ENCODE assay signal across 33 cellular contexts in the genomic region with DNA sequence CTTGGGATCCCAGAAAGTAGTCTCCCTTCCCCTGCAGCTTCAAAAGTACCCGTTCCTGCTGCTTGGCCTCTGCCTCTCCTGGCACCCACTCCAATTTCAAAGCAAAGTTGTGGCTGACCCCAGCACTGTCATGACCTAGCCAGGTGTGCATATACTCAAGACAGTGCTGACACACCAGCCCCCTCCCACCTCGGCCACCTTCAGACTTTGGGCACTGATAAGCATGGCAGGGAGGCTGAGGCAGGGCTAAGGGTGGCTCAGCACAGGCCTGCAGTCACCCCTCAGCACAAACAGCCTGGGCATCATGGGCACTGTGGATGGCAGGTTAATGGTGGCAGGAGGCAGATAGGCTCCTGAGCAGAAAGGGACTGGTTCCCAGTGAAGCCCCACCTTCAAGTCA.
"Had no signal": no experiment of that assay in that cellular context is flagged by ENCODE, and none has a peak within 500 bp of the region (broad histone marks: within the 10 kb centered on the region; RNA-seq: fewer than 3 reads in every experiment).

No MANE protein-coding gene starts in this region.

- H3K4me1 ChIP-seq: adrenal gland, body of pancreas, breast epithelium had no signal

- H3K4me3 ChIP-seq: adrenal gland, body of pancreas, breast epithelium had no signal

- ATAC-seq: activated CD8-positive, alpha-beta T cell treated with anti-CD3 and anti-CD28 coated beads for 36 hours; activated naive CD4-positive, alpha-beta T cell treated with anti-CD3 and anti-CD28 coated beads, Interleukin-2, amount 50 U/mL, for 72 hours; activated T-cell treated with anti-CD3 and anti-CD28 coated beads, Interleukin-2, amount 50 U/mL, for 4 hours; activated T-cell treated with anti-CD3 and anti-CD28 coated beads, Interleukin-2, amount 50 U/mL, for 72 hours; activated T-helper 17 cell treated with anti-CD3 and anti-CD28 coated beads, Interleukin-2, amount 50 U/mL, for 72 hours; body of pancreas had no signal

- H3K27ac ChIP-seq: adrenal gland, body of pancreas, brain microvascular endothelial cell, breast epithelium, VCaP had no signal

- H3K9me3 ChIP-seq: adrenal gland, body of pancreas had no signal

- H3K36me3 ChIP-seq: adrenal gland, brain microvascular endothelial cell, breast epithelium had no signal

- DNase-seq: activated B cell treated with CpG ODN at 0.5 μM for 24 hours; activated CD4-positive, alpha-beta memory T cell treated with anti-CD3 and anti-CD28 coated beads for 36 hours; activated CD4-positive, alpha-beta T cell treated with anti-CD3 and anti-CD28 coated beads for 4 hours; activated CD4-positive, alpha-beta T cell treated with anti-CD3 and anti-CD28 coated beads, Interleukin-2, amount 10 ng/mL, durations not matched to agents 24 days and 14 days; activated CD4-positive, alpha-beta T cell treated with anti-CD3 and anti-CD28 coated beads, Interleukin-2, amount 50 U/mL, for 1 hour; activated CD4-positive, alpha-beta T cell treated with anti-CD3 and anti-CD28 coated beads, Interleukin-2, amount 50 U/mL, for 4 hours; activated CD4-positive, CD25-positive, alpha-beta regulatory T cell treated with anti-CD3 and anti-CD28 coated beads, Interleukin-2, amount 50 U/mL, for 72 hours; activated CD8-positive, alpha-beta memory T cell treated with anti-CD3 and anti-CD28 coated beads, Interleukin-2, amount 50 U/mL, for 4 hours; activated CD8-positive, alpha-beta T cell treated with anti-CD3 and anti-CD28 coated beads for 36 hours; activated effector memory CD4-positive, alpha-beta T cell treated with anti-CD3 and anti-CD28 coated beads, Interleukin-2, amount 50 U/mL, for 16 hours; activated gamma-delta T cell treated with Interleukin-2 at 50 U/mL for 16 hours; activated naive CD4-positive, alpha-beta T cell; activated naive CD4-positive, alpha-beta T cell treated with anti-CD3 and anti-CD28 coated beads for 36 hours; activated naive CD4-positive, alpha-beta T cell treated with anti-CD3 and anti-CD28 coated beads, Interleukin-2, amount 50 U/mL, for 16 hours; activated naive CD8-positive, alpha-beta T cell treated with anti-CD3 and anti-CD28 coated beads for 36 hours; activated T-cell treated with anti-CD3 and anti-CD28 coated beads for 4 hours; activated T-cell treated with anti-CD3 and anti-CD28 coated beads, Interleukin-2, amount 50 U/mL, for 1 hour; activated T-cell treated with anti-CD3 and anti-CD28 coated beads, Interleukin-2, amount 50 U/mL, for 4 hours; activated T-cell treated with anti-CD3 and anti-CD28 coated beads, Interleukin-2, amount 50 U/mL, for 72 hours; adrenal gland; amniotic stem cell; aorta; body of pancreas; brain microvascular endothelial cell; caudate nucleus; cerebellar nuclear complex; T-helper 1 cell; T-helper 2 cell; T-helper 9 cell had no signal

- H3K27me3 ChIP-seq: adrenal gland, body of pancreas, brain microvascular endothelial cell, breast epithelium had no signal
